In the genomic region with DNA sequence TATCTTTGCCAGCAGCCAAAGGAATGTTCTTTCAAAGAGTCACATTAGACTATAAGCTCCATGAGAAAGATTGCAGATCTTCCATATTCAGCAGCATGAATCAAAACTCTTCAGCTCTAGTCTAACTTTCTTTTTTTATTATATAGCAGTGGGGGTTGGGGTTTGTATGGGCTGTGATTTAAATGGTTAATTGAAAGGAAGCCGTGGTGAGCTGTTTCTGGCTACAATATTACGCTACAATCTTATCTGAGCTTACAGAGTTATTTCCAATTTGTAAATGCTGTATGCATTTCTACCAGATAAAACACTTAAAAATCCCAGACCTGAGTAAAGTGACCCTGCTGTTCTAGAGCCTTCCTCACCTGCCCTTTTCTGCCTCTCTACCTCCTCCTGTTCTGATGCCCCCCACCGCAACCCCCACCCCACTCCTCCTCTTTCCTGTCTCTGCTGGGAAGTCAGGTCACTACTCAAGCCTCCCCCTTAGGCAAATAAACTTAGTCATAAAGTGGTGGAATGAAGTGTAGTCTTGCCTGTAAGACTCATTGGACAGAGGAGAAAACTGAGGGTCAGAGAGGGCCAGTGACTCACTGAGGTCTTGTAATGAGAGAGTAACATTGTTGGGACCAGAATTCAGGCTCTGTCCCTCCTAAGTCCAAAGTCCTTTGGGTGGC, we compare ENCODE assay signal across 11 cellular contexts.
DNase-seq lines count a peak whose midpoint lies in the region; ATAC-seq lines count a peak whose summit lies in the region.
"Had no signal": no experiment of that assay in that cellular context is flagged by ENCODE, and none has a peak within 500 bp of the region (broad histone marks: within the 10 kb centered on the region; RNA-seq: fewer than 3 reads in every experiment).

No MANE protein-coding gene starts in this region.

- no peak for ATAC-seq in GM18502 (IDR thresholded peaks at IDR 0.05; ENCODE audit: poor library complexity, unreplicated experiment)
- ATAC-seq in HG03175 (IDR thresholded peaks at IDR 0.05; ENCODE audit: unreplicated experiment) = no peak

- H3K27ac ChIP-seq in epithelial cell of prostate = peak overlapping the region; percentile 54
- H3K27ac ChIP-seq: colonic mucosa, vagina had no signal

- DNase-seq in RPMI7951 (ENCODE audit: low read depth) (peak; percentile 0), activated T-cell treated with anti-CD3 and anti-CD28 coated beads for 48 hours (ENCODE audit: low read depth) (peak; percentile 70), epithelial cell of prostate (ENCODE audit: low read depth, low spot score) (peak; percentile 43), epidermal melanocyte (ENCODE audit: insufficient read length, low spot score) (no peak), NCI-H82 treated with DMSO at 0.1 percent for 48 hours (lab: John Stamatoyannopoulos, UW; ENCODE audit: unreplicated experiment) (no peak)
- DNase-seq in stimulated activated CD4-positive, alpha-beta T cell treated with anti-CD3 and anti-CD28 coated beads, Interleukin-4, amount 100 ng/mL, for 48 hours (ENCODE audit: low read depth in 2 of 2) = peak; percentile 59 to 64
- DNase-seq: colonic mucosa, NCI-H524 had no signal

Comparison
In these comparisons a context has a peak if more than half of its experiments do, and no peak if none do; other contexts are left out.
1. DNase-seq: peak in RPMI7951 (single experiment), activated T-cell treated with anti-CD3 and anti-CD28 coated beads for 48 hours (single experiment), epithelial cell of prostate (single experiment) and stimulated activated CD4-positive, alpha-beta T cell treated with anti-CD3 and anti-CD28 coated beads, Interleukin-4, amount 100 ng/mL, for 48 hours (2 of 2); none in epidermal melanocyte (single experiment) and NCI-H82 treated with DMSO at 0.1 percent for 48 hours (single experiment).